ENCODE assay signal across 8 cellular contexts in genomic region chr16:80656731-80657150, GRCh38.
DNase-seq lines count a peak whose midpoint lies in the region; ATAC-seq and TF ChIP-seq lines count a peak whose summit lies in the region.

No MANE protein-coding gene starts in this region.

- H3K27ac ChIP-seq in upper lobe of left lung: no peak overlapping the region

- no peaks in the 10 kb centered on the region for H3K27me3 ChIP-seq in upper lobe of left lung

- TF ChIP-seq POLR2A in GM19099 (IDR thresholded peaks at IDR 0.05; ENCODE audit: extremely low read depth, insufficient read length, low read depth) (peak; percentile 17), upper lobe of left lung (IDR thresholded peaks at IDR 0.05) (no peak)

- 63 to 65% methylated on average over 8 of the region's 8 CpGs for WGBS in upper lobe of left lung, 2 donors

- no peak overlapping the region for H3K4me3 ChIP-seq in upper lobe of left lung

- H3K4me1 ChIP-seq in upper lobe of left lung: peaks cover 0 to 4% (median 0%) of the 10 kb centered on the region in 4 donors

- peak; percentile 87 for ATAC-seq in HG02981 (IDR thresholded peaks at IDR 0.05; ENCODE audit: unreplicated experiment)
- no peak for ATAC-seq in upper lobe of left lung (ENCODE audit: low FRiP score in 2 of 2)

- no peak for TF ChIP-seq CTCF in upper lobe of left lung (IDR thresholded peaks at IDR 0.05)

- peaks cover 0 to 14% (median 0%) of the 10 kb centered on the region in 4 donors for H3K9me3 ChIP-seq in upper lobe of left lung

- TF ChIP-seq EP300 in upper lobe of left lung (IDR thresholded peaks at IDR 0.05): no peak

- peak; percentile 22 for DNase-seq in activated CD4-positive, alpha-beta T cell treated with anti-CD3 and anti-CD28 coated beads, Interleukin-2, amount 50 U/mL, for 1 hour
- peak; percentile 37 for DNase-seq in stimulated activated CD4-positive, alpha-beta T cell treated with anti-CD3 and anti-CD28 coated beads, Interleukin-1b, Interleukin-23, amount 100 ng/mL, for 48 hours
- DNase-seq in RKO (ENCODE audit: low spot score): no peak
- DNase-seq in NCI-H2171 (lab: John Stamatoyannopoulos, UW): no peak
- no peak for DNase-seq in upper lobe of left lung
- DNase-seq in NCI-H2227 (lab: John Stamatoyannopoulos, UW; ENCODE audit: unreplicated experiment): no peak

- H3K36me3 ChIP-seq in upper lobe of left lung: no peaks in the 10 kb centered on the region

Comparison
In these comparisons a context has a peak if more than half of its experiments do, and no peak if none do; other contexts are left out.
1. DNase-seq: peak in activated CD4-positive, alpha-beta T cell treated with anti-CD3 and anti-CD28 coated beads, Interleukin-2, amount 50 U/mL, for 1 hour (single experiment) and stimulated activated CD4-positive, alpha-beta T cell treated with anti-CD3 and anti-CD28 coated beads, Interleukin-1b, Interleukin-23, amount 100 ng/mL, for 48 hours (single experiment); none in RKO (single experiment), NCI-H2171 (single experiment), upper lobe of left lung (0 of 2) and NCI-H2227 (single experiment).